ENCODE assay signal across 1 cellular context in the genomic region with DNA sequence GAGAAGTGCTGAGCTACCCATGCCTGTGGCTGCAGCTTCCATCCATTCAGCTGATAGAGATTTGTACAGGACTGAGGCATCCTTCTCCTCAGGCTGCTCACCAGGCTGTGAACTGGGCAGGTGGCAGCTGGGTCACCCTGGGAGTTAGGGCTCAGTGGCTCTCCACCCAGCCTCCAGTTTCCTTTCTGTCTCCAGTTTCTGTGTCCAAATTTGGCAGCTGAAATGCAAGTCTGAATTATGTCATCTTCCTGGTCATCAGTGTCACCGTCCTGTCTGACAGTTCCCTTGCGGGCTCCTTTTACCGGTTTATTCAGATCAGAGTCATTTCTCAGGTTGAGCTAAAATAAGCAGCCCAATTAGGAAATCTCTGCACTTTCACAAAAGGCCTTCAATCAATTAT.
TF ChIP-seq lines count a peak whose summit lies in the region.

No MANE protein-coding gene starts in this region.

TF ChIP-seq in GM12878, 131 proteins besides CTCF, POLR2A, EP300 and RAD21 (continued from another document):
- TF ChIP-seq, protein P1, sequence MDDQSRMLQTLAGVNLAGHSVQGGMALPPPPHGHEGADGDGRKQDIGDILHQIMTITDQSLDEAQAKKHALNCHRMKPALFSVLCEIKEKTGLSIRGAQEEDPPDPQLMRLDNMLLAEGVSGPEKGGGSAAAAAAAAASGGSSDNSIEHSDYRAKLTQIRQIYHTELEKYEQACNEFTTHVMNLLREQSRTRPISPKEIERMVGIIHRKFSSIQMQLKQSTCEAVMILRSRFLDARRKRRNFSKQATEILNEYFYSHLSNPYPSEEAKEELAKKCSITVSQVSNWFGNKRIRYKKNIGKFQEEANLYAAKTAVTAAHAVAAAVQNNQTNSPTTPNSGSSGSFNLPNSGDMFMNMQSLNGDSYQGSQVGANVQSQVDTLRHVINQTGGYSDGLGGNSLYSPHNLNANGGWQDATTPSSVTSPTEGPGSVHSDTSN (IDR thresholded peaks at IDR 0.05; ENCODE audit: insufficient replicate concordance, low read depth, low read length), result peak; percentile 63
- peak; percentile 37 to 92; a peak in 2 of 4 replicates for TF ChIP-seq SRF (IDR thresholded peaks at IDR 0.05; ENCODE audit: low read depth in 2 of 2, low read length in 2 of 2)
- no peak for TF ChIP-seq SUPT20H (IDR thresholded peaks at IDR 0.05; ENCODE audit: borderline replicate concordance, control insufficient read depth, low read depth, low read length)
- TF ChIP-seq BHLHE40 (IDR thresholded peaks at IDR 0.05; ENCODE audit: borderline replicate concordance in 1 of 2, low read depth in 2 of 2, low read length in 1 of 2), result 0 out of 4 replicates have a peak, but pooled peaks have one; percentile 20 to 34
- peak; percentile 62; the same call in 1 of the 2 replicates for TF ChIP-seq PAX5 (IDR thresholded peaks at IDR 0.05; ENCODE audit: borderline replicate concordance, low read depth, low read length)
- TF ChIP-seq NFYA (IDR thresholded peaks at IDR 0.05; ENCODE audit: borderline replicate concordance, low read depth, low read length), result no peak
- 0 out of 2 replicates have a peak, but pooled peaks have one; percentile 21 for TF ChIP-seq STAT1 (conservative IDR thresholded peaks at IDR 0.05)
- peak; percentile 88 for TF ChIP-seq IKZF1 (conservative IDR thresholded peaks at IDR 0.05)
- TF ChIP-seq TCF12 (IDR thresholded peaks at IDR 0.05; ENCODE audit: low read depth, low read length), result peak; percentile 80
- TF ChIP-seq CREM (IDR thresholded peaks at IDR 0.05; ENCODE audit: low read depth), result peak; percentile 90
- TF ChIP-seq ESRRA (IDR thresholded peaks at IDR 0.05; ENCODE audit: low read length), result no peak
- TF ChIP-seq RUNX3 (IDR thresholded peaks at IDR 0.05; ENCODE audit: low read length), result peak; percentile 77
- TF ChIP-seq POLR2AphosphoS5 (IDR thresholded peaks at IDR 0.05; ENCODE audit: low read length), result peak; percentile 40; the same call in 1 of the 2 replicates
- peak; percentile 95 for TF ChIP-seq MEF2A (IDR thresholded peaks at IDR 0.05; ENCODE audit: insufficient read depth, low read depth, low read length)
- peak in 1 of 2 experiments; percentile 96; a peak in 2 of 4 replicates for TF ChIP-seq ETV6 (conservative IDR thresholded peaks at IDR 0.05 in 1 of 2, IDR thresholded peaks at IDR 0.05 in 1 of 2; ENCODE audit: borderline replicate concordance in 1 of 2, low read depth in 1 of 2)
- TF ChIP-seq CREB1 (IDR thresholded peaks at IDR 0.05; ENCODE audit: low read depth), result peak; percentile 57; the same call in 1 of the 2 replicates
- TF ChIP-seq TBL1XR1 (IDR thresholded peaks at IDR 0.05; ENCODE audit: low read depth, low read length), result peak; percentile 67; the same call in 1 of the 2 replicates
- 0 out of 2 replicates have a peak, but pooled peaks have one; percentile 52 for TF ChIP-seq TCF3 (IDR thresholded peaks at IDR 0.05; ENCODE audit: borderline replicate concordance, insufficient read depth, low read depth, low read length)
- peak; percentile 83 for TF ChIP-seq JUNB (IDR thresholded peaks at IDR 0.05)
- TF ChIP-seq PKNOX1 (IDR thresholded peaks at IDR 0.05), result peak; percentile 78
- TF ChIP-seq EGR1 (IDR thresholded peaks at IDR 0.05; ENCODE audit: borderline replicate concordance in 1 of 2, low read depth in 2 of 2, low read length in 2 of 2), result peak in 1 of 2 experiments; percentile 18; a peak in 1 of 3 replicates
- TF ChIP-seq ASH2L (IDR thresholded peaks at IDR 0.05; ENCODE audit: borderline replicate concordance, low read depth), result no peak
- peak; percentile 70 for TF ChIP-seq ZSCAN29 (IDR thresholded peaks at IDR 0.05)
- no peak for TF ChIP-seq MXI1 (IDR thresholded peaks at IDR 0.05; ENCODE audit: low read depth, low read length)
- TF ChIP-seq FOS (IDR thresholded peaks at IDR 0.05; ENCODE audit: borderline replicate concordance, extremely low read depth, insufficient read length), result no peak
- 0 out of 2 replicates have a peak, but pooled peaks have one; percentile 18 for TF ChIP-seq IRF4 (IDR thresholded peaks at IDR 0.05; ENCODE audit: low read depth, low read length)
- peak; percentile 63; the same call in 1 of the 2 replicates for TF ChIP-seq GATAD2B (conservative IDR thresholded peaks at IDR 0.05; ENCODE audit: low read depth)
- peak; percentile 91 for TF ChIP-seq MEF2B (IDR thresholded peaks at IDR 0.05; ENCODE audit: partially characterized antibody, poor library complexity, severe bottlenecking)
- TF ChIP-seq, protein P2, sequence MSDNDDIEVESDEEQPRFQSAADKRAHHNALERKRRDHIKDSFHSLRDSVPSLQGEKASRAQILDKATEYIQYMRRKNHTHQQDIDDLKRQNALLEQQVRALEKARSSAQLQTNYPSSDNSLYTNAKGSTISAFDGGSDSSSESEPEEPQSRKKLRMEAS (IDR thresholded peaks at IDR 0.05; ENCODE audit: low read depth, low read length), result no peak
- no peak for TF ChIP-seq KDM1A (IDR thresholded peaks at IDR 0.05; ENCODE audit: borderline replicate concordance)
- no peak for TF ChIP-seq TCF7 (IDR thresholded peaks at IDR 0.05; ENCODE audit: borderline replicate concordance)
- peak; percentile 98 for TF ChIP-seq EED (IDR thresholded peaks at IDR 0.05; ENCODE audit: low read depth)
- no peak for TF ChIP-seq CHD1 (IDR thresholded peaks at IDR 0.05; ENCODE audit: low read depth, low read length)
- peak; percentile 91; the same call in 1 of the 2 replicates for TF ChIP-seq NFIC (IDR thresholded peaks at IDR 0.05; ENCODE audit: low read depth, low read length)
- TF ChIP-seq ATF2 (IDR thresholded peaks at IDR 0.05; ENCODE audit: low read length), result peak; percentile 95
- TF ChIP-seq GABPA (IDR thresholded peaks at IDR 0.05; ENCODE audit: low read depth), result peak; percentile 54; the same call in 1 of the 2 replicates
- TF ChIP-seq ATF7 (IDR thresholded peaks at IDR 0.05; ENCODE audit: low read depth), result peak; percentile 90
- TF ChIP-seq BACH1 (IDR thresholded peaks at IDR 0.05; ENCODE audit: borderline replicate concordance), result no peak
- no peak for TF ChIP-seq NR2C2 (IDR thresholded peaks at IDR 0.05; ENCODE audit: borderline replicate concordance, control insufficient read depth, insufficient read length, low read depth)
- TF ChIP-seq IKZF2 (IDR thresholded peaks at IDR 0.05), result peak; percentile 68 to 71; a peak in 3 of 4 replicates
- no peak for TF ChIP-seq ZNF622 (IDR thresholded peaks at IDR 0.05)
